In the genomic region with DNA sequence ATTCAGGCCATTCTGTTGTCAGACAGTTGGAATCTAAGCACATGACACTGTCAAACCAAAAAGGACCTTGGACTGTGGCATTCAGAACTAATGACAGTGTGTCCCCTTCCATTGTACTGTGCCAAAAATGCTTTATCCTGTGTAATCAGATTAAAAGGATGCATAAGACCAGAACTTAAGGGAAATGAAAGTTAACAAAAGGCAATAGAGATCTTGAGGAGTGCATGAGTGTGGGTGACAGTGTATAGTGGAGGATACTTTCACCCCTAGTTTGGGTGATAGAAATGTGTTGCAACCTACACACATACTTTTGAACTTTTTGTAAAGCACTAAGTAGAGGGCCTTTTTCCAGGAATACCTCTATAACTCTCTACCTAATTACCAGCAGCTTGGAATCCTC, we compare ENCODE assay signal across 18 cellular contexts. TPM values are rescaled to one million over a fixed set of nuclear protein-coding genes. Genes with fewer than 3 reads are reported as not detected.
DNase-seq lines count a peak whose midpoint lies in the region; ATAC-seq, FAIRE-seq and TF ChIP-seq lines count a peak whose summit lies in the region.
"Had no signal": no experiment of that assay in that cellular context is flagged by ENCODE, and none has a peak within 500 bp of the region (broad histone marks: within the 10 kb centered on the region; RNA-seq: fewer than 3 reads in every experiment).

No MANE protein-coding gene starts in this region.

- TF ChIP-seq POLR2A in GM12878 (IDR thresholded peaks at IDR 0.05; ENCODE audit: low read depth, low read length): no peak

- intact Hi-C loops in GM12878 (cut with micrococcal nuclease; ENCODE audit: unreplicated experiment): loop anchor here (5.0 to 10.0 kb wide), 3 partner anchors 186 to 632 kb away; partner anchors contain the start of genes PGK1 and TAF9B

- H2AFZ ChIP-seq in GM12878 (ENCODE audit: control insufficient read depth, low read depth, low read length): peak overlapping the region; percentile 37

- H3K4me1 ChIP-seq in BLaER1 (peaks cover 35% of the 10 kb centered on the region), DOHH2 (ENCODE audit: control insufficient read depth, low read length) (peaks cover 39% of the 10 kb centered on the region), GM12878 (ENCODE audit: control insufficient read depth, insufficient read depth, low read length) (peaks cover 4% of the 10 kb centered on the region)

- DNase-seq in NOMO-1 treated with dmso at 0.1 percent for 144 hours (lab: John Stamatoyannopoulos, UW; ENCODE audit: unreplicated experiment) (peak; percentile 19), GM12878 (ENCODE audit: low read depth, low spot score) (no peak), NCI-H146 treated with DMSO at 0.1 percent for 48 hours (lab: John Stamatoyannopoulos, UW; ENCODE audit: unreplicated experiment) (no peak), cortex of kidney (lab: John Stamatoyannopoulos, UW) (no peak), HCEC 1CT (no peak)
- no peak for DNase-seq in stimulated activated CD4-positive, alpha-beta T cell treated with anti-CD3 and anti-CD28 coated beads, Interleukin-15, amount 100 ng/mL, for 24 hours
- DNase-seq: amygdala; head of caudate nucleus; kidney glomerular epithelial cell; NCI-H1105 treated with DMSO at 0.1 percent for 48 hours; NCI-H446 treated with DMSO at 0.1 percent for 48 hours; stimulated activated CD4-positive, alpha-beta T cell treated with anti-CD3 and anti-CD28 coated beads, Interleukin-2, amount 100 ng/mL, for 24 hours; stimulated activated CD8-positive, alpha-beta memory T cell treated with anti-CD3 and anti-CD28 coated beads, Interleukin-4, amount 100 ng/mL, for 48 hours; T-helper 9 cell had no signal

- CTCF ChIA-PET in GM12878 (lab: Yijun Ruan, JAX): interaction anchor here (1.0 to 1.2 kb wide), 4 partner anchors 11 to 192 kb away, joined by 3 read pairs; no protein-coding TSS in a partner anchor

- H3K4me2 ChIP-seq in BLaER1: peak overlapping the region; percentile 54
- peak overlapping the region; percentile 53 for H3K4me2 ChIP-seq in DOHH2 (ENCODE audit: low read length)
- peak overlapping the region; percentile 71 for H3K4me2 ChIP-seq in GM12878 (ENCODE audit: control insufficient read depth, insufficient read depth)

- peak; percentile 53 for ATAC-seq in GM12878

- no peak overlapping the region for H3K9ac ChIP-seq in BLaER1
- no peak overlapping the region for H3K9ac ChIP-seq in GM12878 (ENCODE audit: control insufficient read depth, insufficient read depth, low read length)

- H3K4me3 ChIP-seq in BLaER1 (no peak overlapping the region), DOHH2 (ENCODE audit: low read length) (no peak overlapping the region), GM12878 (peak overlapping the region; percentile 21; the same call in 1 of the 2 replicates)

- TF ChIP-seq RAD21 in GM12878 (IDR thresholded peaks at IDR 0.05; ENCODE audit: insufficient read depth, low read depth, low read length): no peak

- H3K27me3 ChIP-seq in BLaER1: peaks cover 42% of the 10 kb centered on the region
- H3K27me3 ChIP-seq in DOHH2 (ENCODE audit: control insufficient read depth, low read length): no peaks in the 10 kb centered on the region
- H3K27me3 ChIP-seq in GM12878 (replicated peaks in 1 of 2; ENCODE audit: control insufficient read depth in 2 of 2, insufficient read depth in 2 of 2, low read length in 1 of 2): no peaks in the 10 kb centered on the region

- no TSS peak for BruUV-seq in GM12878 (replicated peaks; lab: Mats Ljungman, UMichigan)

- H3K9me2 ChIP-seq in DOHH2 (replicated peaks; ENCODE audit: control insufficient read depth, low read length): no peaks in the 10 kb centered on the region

- H3F3A ChIP-seq in DOHH2 (ENCODE audit: control insufficient read depth, insufficient read depth): no peaks in the 10 kb centered on the region

- FAIRE-seq in GM12878 (lab: Jason Lieb, UNC): no peak

- SMC1A ChIA-PET in GM12878 (lab: Charles Lee; ENCODE audit: uncharacterized antibody, unreplicated experiment): interaction anchor here (2.4 to 3.6 kb wide), 2 partner anchors 9 to 10 kb away, joined by 17 to 28 read pairs; no protein-coding TSS in a partner anchor

- H3K27ac ChIP-seq in BLaER1 (no peak overlapping the region), DOHH2 (ENCODE audit: low read depth, low read length) (no peak overlapping the region), GM12878 (ENCODE audit: control insufficient read depth, insufficient read depth) (peak overlapping the region; percentile 53)

- TF ChIP-seq CTCF in DOHH2 (IDR thresholded peaks at IDR 0.05; ENCODE audit: low read depth, low read length, poor library complexity, severe bottlenecking) (no peak), GM12878 (IDR thresholded peaks at IDR 0.05 in 2 of 3, conservative IDR thresholded peaks at IDR 0.05 in 1 of 3; ENCODE audit: control insufficient read depth in 2 of 3, extremely low read depth in 1 of 3, insufficient read depth in 1 of 3, low read depth in 3 of 3, low read length in 3 of 3) (no peak)

- no peaks in the 10 kb centered on the region for H3K36me3 ChIP-seq in BLaER1
- no peaks in the 10 kb centered on the region for H3K36me3 ChIP-seq in DOHH2 (ENCODE audit: control insufficient read depth, low read length)
- H3K36me3 ChIP-seq in GM12878 (ENCODE audit: control insufficient read depth in 2 of 2, insufficient read depth in 2 of 2, low read length in 1 of 2): no peaks in the 10 kb centered on the region

- H3K9me3 ChIP-seq in BLaER1: no peaks in the 10 kb centered on the region
- no peaks in the 10 kb centered on the region for H3K9me3 ChIP-seq in DOHH2 (ENCODE audit: control insufficient read depth, insufficient read depth, low read length)
- H3K9me3 ChIP-seq in GM12878 (replicated peaks; ENCODE audit: control insufficient read depth, insufficient read depth, low read length): peaks cover 3% of the 10 kb centered on the region; the same call in 1 of the 3 replicates

- H3K79me2 ChIP-seq in DOHH2 (ENCODE audit: control insufficient read depth, low read length) (no peaks in the 10 kb centered on the region), GM12878 (ENCODE audit: control insufficient read depth, insufficient read depth, low read length) (peaks cover 19% of the 10 kb centered on the region)

- in situ Hi-C loops in GM12878 (cut with MboI): no loop called here

- H4K20me1 ChIP-seq in BLaER1 (no peaks in the 10 kb centered on the region), DOHH2 (ENCODE audit: control insufficient read depth, insufficient read depth, low read depth, low read length) (no peaks in the 10 kb centered on the region), GM12878 (ENCODE audit: control insufficient read depth, insufficient read depth) (no peaks in the 10 kb centered on the region)

- no peak for TF ChIP-seq EP300 in GM12878 (IDR thresholded peaks at IDR 0.05; ENCODE audit: borderline replicate concordance in 1 of 2, control insufficient read depth in 1 of 2, low read depth in 2 of 2, low read length in 2 of 2)

- POLR2A ChIA-PET in GM12878 (lab: Charles Lee): interaction anchor here (0.6 to 2.0 kb wide), 3 partner anchors 8 to 311 kb away, joined by 3 to 10 read pairs (median 3); no protein-coding TSS in a partner anchor

- RAD21 ChIA-PET in GM12878 (lab: Charles Lee; ENCODE audit: unreplicated experiment): interaction anchor here (1.4 kb wide), 1 partner anchor 11 kb away, joined by 5 read pairs; no protein-coding TSS in a partner anchor

TF ChIP-seq in GM12878, 131 proteins besides CTCF, POLR2A, EP300 and RAD21 (continues in another document):
- TF ChIP-seq NR2F1 (conservative IDR thresholded peaks at IDR 0.05): no peak
- TF ChIP-seq CEBPZ (IDR thresholded peaks at IDR 0.05; ENCODE audit: low read depth, low read length): no peak
- TF ChIP-seq SUZ12 (IDR thresholded peaks at IDR 0.05; ENCODE audit: unreplicated experiment): no peak
- TF ChIP-seq CHD4 (IDR thresholded peaks at IDR 0.05): no peak
- TF ChIP-seq EED (IDR thresholded peaks at IDR 0.05; ENCODE audit: low read depth): no peak

RNA-seq across cellular contexts. Expression of gene CYSLTR1, which starts 4.5 kb away (rescaled TPM):
- 24.1 and 24.8 TPM in 2 replicates for total RNA-seq in GM12878 (2013; cell fraction: nucleolus; rRNA removed)
- 26.7 and 30.9 TPM in 2 replicates for total RNA-seq in GM12878 (2014; rRNA removed)
- total RNA-seq in GM12878 (2014; rRNA removed; fragmentation: Illumina TruSeq; extraction: Trizol): 31.9 and 32.9 TPM in 2 replicates
- total RNA-seq in GM12878 (2021): 21.2 and 22.1 TPM in 2 replicates
- polyA plus RNA-seq in GM12878 (2011; ENCODE audit: low read depth): 7.2 TPM
- 16.5 and 22.6 TPM in 2 replicates for polyA plus RNA-seq in GM12878 (2011; rRNA removed)
- polyA plus RNA-seq in GM12878 (2011; cell fraction: cytosol; rRNA removed): 6.4 and 7.0 TPM in 2 replicates
- polyA plus RNA-seq in GM12878 (2011; cell fraction: nucleus; rRNA removed): 4.8 and 4.9 TPM in 2 replicates
- 9.0 and 9.2 TPM in 2 replicates for polyA plus RNA-seq in GM12878 (2012)
- polyA plus RNA-seq in GM12878 (2014; fragmentation: Illumina TruSeq; extraction: Trizol): 28.9 and 32.0 TPM in 2 replicates
- 10 to 100 TPM; 27.9 to 42.0 TPM for polyA plus RNA-seq in GM12878 (2014; fragmentation: Nextera tagmentation; extraction: Ambion mirVana)
- 10.7 and 13.7 TPM in 2 replicates for polyA plus RNA-seq in GM12878 (2014; rRNA removed)
- polyA plus RNA-seq in GM12878 (2016; fragmentation: Nextera tagmentation; extraction: Ambion mirVana): 10 to 100 TPM; 18.0 to 20.5 TPM
- polyA minus RNA-seq in GM12878 (2011; rRNA and poly(A)+ RNA removed): 13.5 and 19.7 TPM in 2 replicates
- 3.6 and 5.0 TPM in 2 replicates for polyA minus RNA-seq in GM12878 (2011; cell fraction: cytosol; rRNA and poly(A)+ RNA removed)
- 5.4 and 10.1 TPM in 2 replicates for polyA minus RNA-seq in GM12878 (2011; cell fraction: nucleus; rRNA and poly(A)+ RNA removed)
- total RNA-seq: HT1080, pulmonary artery endothelial cell had no signal
